ENCODE assay signal across 19 cellular contexts in the genomic region with DNA sequence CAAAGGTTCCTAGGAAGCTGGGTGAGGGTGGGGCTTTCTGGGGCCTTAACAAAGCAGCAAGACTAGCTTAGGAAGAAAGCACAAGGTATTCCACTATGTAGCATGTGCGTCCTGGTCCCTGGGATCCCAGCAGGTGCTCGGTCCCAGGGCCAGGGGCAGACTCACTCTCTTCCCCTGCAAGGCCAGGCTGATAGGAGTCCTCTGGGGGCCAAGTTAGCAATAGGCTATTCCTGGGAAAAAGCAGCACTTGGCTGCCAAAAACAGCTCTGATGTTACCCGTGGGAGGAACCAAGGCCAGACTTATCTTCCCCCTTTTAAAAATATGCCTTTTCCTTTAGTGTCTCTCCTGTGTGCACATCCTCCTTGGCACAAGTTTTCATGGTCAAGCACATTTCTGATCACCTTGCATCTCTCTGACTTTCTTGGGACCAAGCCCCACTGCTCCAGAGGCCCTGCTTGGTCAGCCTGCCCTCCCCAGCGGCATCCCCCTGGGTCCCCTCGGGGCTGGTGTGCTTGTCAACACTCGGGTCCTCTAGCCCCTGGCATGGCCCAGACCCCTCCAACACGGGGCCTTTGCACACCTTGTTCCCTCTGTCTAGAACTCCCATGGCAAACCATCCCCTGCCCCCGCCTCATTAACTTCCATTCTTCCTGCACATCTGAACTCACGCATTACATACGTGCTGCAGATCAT. TPM values are rescaled to one million over a fixed set of nuclear protein-coding genes. Genes with fewer than 3 reads are reported as not detected.
DNase-seq lines count a peak whose midpoint lies in the region; ATAC-seq and TF ChIP-seq lines count a peak whose summit lies in the region.
"Had no signal": no experiment of that assay in that cellular context is flagged by ENCODE, and none has a peak within 500 bp of the region (broad histone marks: within the 10 kb centered on the region; RNA-seq: fewer than 3 reads in every experiment).

No MANE protein-coding gene starts in this region.

- TF ChIP-seq POLR2A in IMR-90 (IDR thresholded peaks at IDR 0.05; ENCODE audit: low read depth, low read length): no peak

- H3K18ac ChIP-seq in IMR-90 (ENCODE audit: low read depth, low read length): no peak overlapping the region

- H3K14ac ChIP-seq in IMR-90 (replicated peaks; ENCODE audit: low read depth, low read length): 0 out of 2 replicates have a peak overlapping the region, but pooled peaks have one; percentile 3

- H3K4me2 ChIP-seq in IMR-90 (ENCODE audit: low read depth, low read length) (no peak overlapping the region), osteoblast (ENCODE audit: insufficient read depth, low read length) (no peak overlapping the region)

- H3K4me1 Mint-ChIP-seq in activated CD8-positive, alpha-beta memory T cell treated with anti-CD3 and anti-CD28 coated beads, Interleukin-2, amount 10 ng/mL, durations not matched to agents 7 days and 5 days: no peaks in the 10 kb centered on the region
- H3K4me1 Mint-ChIP-seq in activated naive CD8-positive, alpha-beta T cell treated with anti-CD3 and anti-CD28 coated beads for 36 hours: no peaks in the 10 kb centered on the region

- H3K4ac ChIP-seq in IMR-90 (ENCODE audit: low read depth, low read length): peak overlapping the region; percentile 76; the same call in 1 of the 2 replicates

- peak overlapping the region; percentile 62; the same call in 1 of the 2 replicates for H2BK20ac ChIP-seq in IMR-90 (ENCODE audit: low read depth, low read length)

- H3K27ac ChIP-seq in IMR-90 (ENCODE audit: insufficient read depth, low read length) (no peak overlapping the region), left ventricle myocardium inferior (replicated peaks) (peak overlapping the region; percentile 41), osteoblast (ENCODE audit: low read depth, low read length) (no peak overlapping the region), WERI-Rb-1 (no peak overlapping the region)

- in situ Hi-C loops in IMR-90 (cut with MboI; ENCODE audit: low sequenced_read_pairs): no loop called here

- BruUV-seq in IMR-90 (replicated peaks; lab: Mats Ljungman, UMichigan): no TSS peak

- H2AK9ac ChIP-seq in IMR-90 (replicated peaks; ENCODE audit: low read depth, low read length, poor library complexity): no peak overlapping the region

- H3K36me3 ChIP-seq in IMR-90 (ENCODE audit: control insufficient read depth, insufficient read depth, low read length): peaks cover 5% of the 10 kb centered on the region; the same call in 1 of the 2 replicates
- H3K36me3 ChIP-seq in left ventricle myocardium inferior: no peaks in the 10 kb centered on the region
- H3K36me3 ChIP-seq in osteoblast (ENCODE audit: insufficient read depth, low read length): peaks cover 1% of the 10 kb centered on the region
- no peaks in the 10 kb centered on the region for H3K36me3 ChIP-seq in WERI-Rb-1
- H3K36me3 ChIP-seq: BE2C had no signal

- H4K8ac ChIP-seq in IMR-90 (ENCODE audit: low read depth in 2 of 2, low read length in 2 of 2): no peak overlapping the region

- H3K4me3 ChIP-seq in IMR-90 (ENCODE audit: insufficient read depth, low read depth, low read length) (no peak overlapping the region), left ventricle myocardium inferior (no peak overlapping the region), osteoblast (ENCODE audit: insufficient read depth, low read length) (no peak overlapping the region), WERI-Rb-1 (ENCODE audit: low read depth, low read length) (no peak overlapping the region)

- peaks cover 53% of the 10 kb centered on the region for H3K79me2 ChIP-seq in osteoblast (ENCODE audit: insufficient read depth, low read length)

- no peak overlapping the region for H3K56ac ChIP-seq in IMR-90 (ENCODE audit: extremely low read depth, insufficient read depth, low read length)

- POLR2A ChIA-PET in IMR-90 (lab: Charles Lee; ENCODE audit: unreplicated experiment): no interaction called here

- H4K91ac ChIP-seq in IMR-90 (ENCODE audit: insufficient read depth, low read depth, low read length): no peak overlapping the region

- H3K79me1 ChIP-seq in IMR-90 (ENCODE audit: low read depth in 1 of 2, low read length in 2 of 2): peaks cover 30 to 67% of the 10 kb centered on the region in 2 experiments

- peak overlapping the region; percentile 42; the same call in 1 of the 2 replicates for H2AK5ac ChIP-seq in IMR-90 (ENCODE audit: low read depth, low read length)

- H3K4me3 Mint-ChIP-seq in activated CD8-positive, alpha-beta memory T cell treated with anti-CD3 and anti-CD28 coated beads, Interleukin-2, amount 10 ng/mL, durations not matched to agents 7 days and 5 days: no peak overlapping the region
- no peak overlapping the region for H3K4me3 Mint-ChIP-seq in activated naive CD8-positive, alpha-beta T cell treated with anti-CD3 and anti-CD28 coated beads for 36 hours
- H3K4me3 Mint-ChIP-seq: CD4-positive, alpha-beta memory T cell had no signal

- H3K4me1 ChIP-seq in IMR-90 (ENCODE audit: control insufficient read depth, insufficient read depth, low read length): peaks cover 19% of the 10 kb centered on the region
- peaks cover 94% of the 10 kb centered on the region for H3K4me1 ChIP-seq in left ventricle myocardium inferior
- peaks cover 16% of the 10 kb centered on the region for H3K4me1 ChIP-seq in osteoblast (ENCODE audit: insufficient read depth, low read length)
- H3K4me1 ChIP-seq: BE2C had no signal

- TF ChIP-seq CTCF in IMR-90 (conservative IDR thresholded peaks at IDR 0.05; ENCODE audit: low read depth, low read length) (no peak), left ventricle myocardium inferior (IDR thresholded peaks at IDR 0.05; ENCODE audit: borderline replicate concordance) (no peak), osteoblast (IDR thresholded peaks at IDR 0.05; ENCODE audit: extremely low read depth, low read depth, low read length) (no peak), WERI-Rb-1 (IDR thresholded peaks at IDR 0.05; ENCODE audit: low read depth, low read length) (no peak)

- no peak overlapping the region for H3K23ac ChIP-seq in IMR-90 (ENCODE audit: low read depth, low read length)

- H3K9ac ChIP-seq in IMR-90 (ENCODE audit: low read depth, low read length): no peak overlapping the region

- 98% methylated on average over 8 of the region's 10 CpGs; no CpG with 5 or more reads in 1 of the 2 experiments for WGBS in IMR-90 (ENCODE audit: extremely low coverage in 2 of 2, insufficient read length in 1 of 2), 2 experiments

- no peak overlapping the region for H2BK15ac ChIP-seq in IMR-90 (ENCODE audit: low read depth, low read length)

- H3K9me3 ChIP-seq in IMR-90 (ENCODE audit: control insufficient read depth, insufficient read depth, low read length) (no peaks in the 10 kb centered on the region), left ventricle myocardium inferior (replicated peaks) (no peaks in the 10 kb centered on the region), osteoblast (ENCODE audit: low read depth, low read length) (no peaks in the 10 kb centered on the region), WERI-Rb-1 (ENCODE audit: severe bottlenecking) (no peaks in the 10 kb centered on the region)
- H3K9me3 ChIP-seq: BE2C had no signal

- CTCF ChIA-PET in activated CD8-positive, alpha-beta memory T cell treated with anti-CD3 and anti-CD28 coated beads, Interleukin-2, amount 10 ng/mL, durations not matched to agents 7 days and 5 days (lab: Charles Lee): no interaction called here
- CTCF ChIA-PET in IMR-90 (lab: Yijun Ruan, JAX): interaction anchor here (1.5 kb wide), 1 partner anchor 11 kb away, joined by 3 read pairs; no protein-coding TSS in a partner anchor

- H2AFZ ChIP-seq in IMR-90 (replicated peaks; ENCODE audit: low read length, poor library complexity): no peak overlapping the region
- H2AFZ ChIP-seq in osteoblast (ENCODE audit: low read length): no peak overlapping the region

- no peak overlapping the region for H3K27ac Mint-ChIP-seq in activated CD8-positive, alpha-beta memory T cell treated with anti-CD3 and anti-CD28 coated beads, Interleukin-2, amount 10 ng/mL, durations not matched to agents 7 days and 5 days
- H3K27ac Mint-ChIP-seq in activated naive CD8-positive, alpha-beta T cell treated with anti-CD3 and anti-CD28 coated beads for 36 hours: no peak overlapping the region
- H3K27ac Mint-ChIP-seq: CD4-positive, alpha-beta memory T cell had no signal

- no peak for ATAC-seq in activated CD8-positive, alpha-beta memory T cell treated with anti-CD3 and anti-CD28 coated beads, Interleukin-2, amount 10 ng/mL, durations not matched to agents 7 days and 5 days
- ATAC-seq in IMR-90 (ENCODE audit: low read depth): no peak
- ATAC-seq in GM18870 (IDR thresholded peaks at IDR 0.05; ENCODE audit: unreplicated experiment): no peak

- no peaks in the 10 kb centered on the region for H3K27me3 Mint-ChIP-seq in activated CD8-positive, alpha-beta memory T cell treated with anti-CD3 and anti-CD28 coated beads, Interleukin-2, amount 10 ng/mL, durations not matched to agents 7 days and 5 days
- no peaks in the 10 kb centered on the region for H3K27me3 Mint-ChIP-seq in activated naive CD8-positive, alpha-beta T cell treated with anti-CD3 and anti-CD28 coated beads for 36 hours
- H3K27me3 Mint-ChIP-seq: CD4-positive, alpha-beta memory T cell had no signal

- dilution Hi-C loops in IMR-90 (cut with HindIII; ENCODE audit: low sequenced_read_pairs, unreplicated experiment): no loop called here

- H3K9me1 ChIP-seq in IMR-90 (ENCODE audit: insufficient read depth, low read length): peaks cover 13% of the 10 kb centered on the region

- no peaks in the 10 kb centered on the region for H3K36me3 Mint-ChIP-seq in activated CD8-positive, alpha-beta memory T cell treated with anti-CD3 and anti-CD28 coated beads, Interleukin-2, amount 10 ng/mL, durations not matched to agents 7 days and 5 days
- no peaks in the 10 kb centered on the region for H3K36me3 Mint-ChIP-seq in activated naive CD8-positive, alpha-beta T cell treated with anti-CD3 and anti-CD28 coated beads for 36 hours

- H4K5ac ChIP-seq in IMR-90 (ENCODE audit: low read depth, low read length): no peak overlapping the region

- no peaks in the 10 kb centered on the region for H3K9me3 Mint-ChIP-seq in activated CD8-positive, alpha-beta memory T cell treated with anti-CD3 and anti-CD28 coated beads, Interleukin-2, amount 10 ng/mL, durations not matched to agents 7 days and 5 days (ENCODE audit: low read depth)
- no peaks in the 10 kb centered on the region for H3K9me3 Mint-ChIP-seq in activated naive CD8-positive, alpha-beta T cell treated with anti-CD3 and anti-CD28 coated beads for 36 hours
- H3K9me3 Mint-ChIP-seq: CD4-positive, alpha-beta memory T cell had no signal

- intact Hi-C loops in IMR-90 (cut with micrococcal nuclease) (no loop called here), left ventricle myocardium inferior (cut with micrococcal nuclease) (no loop called here)

- peak; percentile 31 for DNase-seq in activated CD8-positive, alpha-beta memory T cell treated with anti-CD3 and anti-CD28 coated beads, Interleukin-2, amount 10 ng/mL, durations not matched to agents 7 days and 5 days
- no peak for DNase-seq in activated CD8-positive, alpha-beta memory T cell treated with anti-CD3 and anti-CD28 coated beads, Interleukin-2, amount 50 U/mL, for 4 hours
- DNase-seq in IMR-90: no peak
- no peak for DNase-seq in left ventricle myocardium inferior
- DNase-seq in osteoblast (ENCODE audit: insufficient read length, low spot score, missing footprints): peak; percentile 94
- DNase-seq in WERI-Rb-1: no peak
- DNase-seq in activated naive CD8-positive, alpha-beta T cell treated with anti-CD3 and anti-CD28 coated beads for 36 hours: no peak
- DNase-seq: BE2C; CD4-positive, alpha-beta memory T cell; DMS153; GF-D8; KBM-7; NCI-H1105 treated with DMSO at 0.1 percent for 48 hours; NCI-H1694; NCI-H510A treated with DMSO at 0.1 percent for 48 hours; NCI-H774; OCI-M1; SHP77 treated with DMSO at 0.1 percent for 48 hours had no signal

- H2BK120ac ChIP-seq in IMR-90 (ENCODE audit: low read depth, low read length): peak overlapping the region; percentile 8; the same call in 1 of the 2 replicates

- H2BK5ac ChIP-seq in IMR-90 (ENCODE audit: low read depth, low read length, poor library complexity, severe bottlenecking): no peak overlapping the region

- H4K20me1 ChIP-seq in IMR-90 (ENCODE audit: insufficient read depth, low read length): peaks cover 4% of the 10 kb centered on the region; the same call in 1 of the 2 replicates
- H4K20me1 ChIP-seq in osteoblast (ENCODE audit: insufficient read depth, low read length): peaks cover 55% of the 10 kb centered on the region

- no peak for TF ChIP-seq RAD21 in IMR-90 (IDR thresholded peaks at IDR 0.05; ENCODE audit: low read length)

- no peaks in the 10 kb centered on the region for H3K27me3 ChIP-seq in IMR-90 (ENCODE audit: control insufficient read depth, insufficient read depth, low read length)
- no peaks in the 10 kb centered on the region for H3K27me3 ChIP-seq in left ventricle myocardium inferior (ENCODE audit: low read depth)
- no peaks in the 10 kb centered on the region for H3K27me3 ChIP-seq in osteoblast (ENCODE audit: insufficient read depth, low read length)
- no peaks in the 10 kb centered on the region for H3K27me3 ChIP-seq in WERI-Rb-1 (ENCODE audit: insufficient read depth, low read depth, severe bottlenecking)
- H3K27me3 ChIP-seq: BE2C had no signal

RNA-seq across cellular contexts. Expression of a gene that starts 22.0 kb away (rescaled TPM):
- 10 to 100 TPM; 16.4 to 19.8 TPM for total RNA-seq in activated CD8-positive, alpha-beta memory T cell treated with anti-CD3 and anti-CD28 coated beads, Interleukin-2, amount 10 ng/mL, durations not matched to agents 7 days and 5 days
- total RNA-seq in IMR-90 (2012; rRNA removed) (5.7 and 8.1 TPM in 2 replicates), left ventricle myocardium inferior (57.2 TPM), osteoblast (25.7 and 29.5 TPM in 2 replicates)
- 55.5 and 61.1 TPM in 2 replicates for polyA plus RNA-seq in IMR-90 (2012; rRNA removed)
- 75.4 and 87.9 TPM in 2 replicates for polyA plus RNA-seq in IMR-90 (2012; cell fraction: cytosol; rRNA removed)
- polyA plus RNA-seq in IMR-90 (2012; cell fraction: nucleus; rRNA removed; ENCODE audit: low replicate concordance): 91.3 and 94.1 TPM in 2 replicates
- total RNA-seq in activated naive CD8-positive, alpha-beta T cell treated with anti-CD3 and anti-CD28 coated beads for 36 hours: 1 to 10 TPM; 4.8 to 5.0 TPM

RNA-seq across cellular contexts. Expression of a gene that starts 22.4 kb away (rescaled TPM):
- total RNA-seq in activated CD8-positive, alpha-beta memory T cell treated with anti-CD3 and anti-CD28 coated beads, Interleukin-2, amount 10 ng/mL, durations not matched to agents 7 days and 5 days: 10 to 100 TPM; 45.8 to 52.5 TPM
- total RNA-seq in IMR-90 (2012; rRNA removed) (32.6 and 36.7 TPM in 2 replicates), left ventricle myocardium inferior (80.7 TPM), osteoblast (95.2 and 114 TPM in 2 replicates)
- 24.6 and 29.9 TPM in 2 replicates for polyA plus RNA-seq in IMR-90 (2012; rRNA removed)
- polyA plus RNA-seq in IMR-90 (2012; cell fraction: cytosol; rRNA removed): 14.0 and 16.7 TPM in 2 replicates
- polyA plus RNA-seq in IMR-90 (2012; cell fraction: nucleus; rRNA removed; ENCODE audit: low replicate concordance): 9.3 and 24.8 TPM in 2 replicates
- 10 to 100 TPM; 54.4 to 56.8 TPM for total RNA-seq in activated naive CD8-positive, alpha-beta T cell treated with anti-CD3 and anti-CD28 coated beads for 36 hours

Comparison
In these comparisons a context has a peak if more than half of its experiments do, and no peak if none do; other contexts are left out.
1. DNase-seq: peak in activated CD8-positive, alpha-beta memory T cell treated with anti-CD3 and anti-CD28 coated beads, Interleukin-2, amount 10 ng/mL, durations not matched to agents 7 days and 5 days (single experiment) and osteoblast (single experiment); none in activated CD8-positive, alpha-beta memory T cell treated with anti-CD3 and anti-CD28 coated beads, Interleukin-2, amount 50 U/mL, for 4 hours (single experiment), IMR-90 (single experiment), left ventricle myocardium inferior (single experiment), WERI-Rb-1 (single experiment) and activated naive CD8-positive, alpha-beta T cell treated with anti-CD3 and anti-CD28 coated beads for 36 hours (single experiment).